ENCODE assay signal across 1 cellular context in the genomic region with DNA sequence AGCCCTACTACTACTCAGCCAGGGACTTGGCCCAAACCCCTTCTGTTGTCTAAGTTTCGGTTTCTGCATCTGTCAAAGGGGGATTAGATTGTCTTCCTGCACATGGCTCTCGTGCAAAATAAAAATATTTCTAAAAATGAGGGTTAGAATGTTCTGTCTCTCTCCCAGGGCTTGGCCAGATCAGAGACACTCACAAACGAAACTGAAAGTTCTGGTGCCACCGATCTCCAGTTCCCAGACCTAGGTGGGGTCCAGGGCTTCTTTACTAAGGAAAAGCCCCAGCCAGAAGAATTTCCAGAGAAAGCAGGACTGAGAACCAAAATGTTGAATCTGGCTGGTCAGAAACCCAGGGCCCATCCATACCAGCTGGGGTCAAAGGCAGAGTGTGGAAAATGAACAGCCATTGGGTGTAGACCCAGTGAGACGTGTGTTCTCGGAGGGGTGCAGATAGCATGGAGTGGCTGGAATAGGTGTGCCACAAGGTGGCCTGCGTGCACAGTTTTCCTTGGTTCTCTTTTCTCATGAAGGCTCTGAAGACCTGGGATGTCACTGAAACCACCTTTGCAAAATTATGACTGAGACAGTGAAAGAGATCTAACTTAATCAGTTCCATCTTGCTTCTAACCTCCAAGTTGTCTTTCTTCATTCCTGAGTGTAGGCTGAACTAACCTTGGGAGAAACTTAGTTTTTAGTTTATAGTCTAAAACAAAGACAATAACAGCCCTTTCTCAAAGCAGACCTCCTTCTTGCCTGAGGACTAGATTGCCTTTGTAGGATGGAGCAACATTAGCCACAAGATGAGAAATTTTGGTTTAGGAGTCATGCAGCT.
A peak's percentile ranks its signal among the peaks of the same experiment; 100 is the strongest.
TF ChIP-seq lines count a peak whose summit lies in the region.

No MANE protein-coding gene starts in this region.

TF ChIP-seq in HepG2, 621 proteins besides CTCF, POLR2A, EP300 and RAD21 (continued from another document and continues in another):
- TF ChIP-seq NCOA5 (CRISPR knock-in tag; IDR thresholded peaks at IDR 0.05), result no peak
- no peak for TF ChIP-seq ZBTB1 (CRISPR knock-in tag; IDR thresholded peaks at IDR 0.05; ENCODE audit: borderline replicate concordance)
- no peak for TF ChIP-seq ZNF274 (CRISPR knock-in tag; IDR thresholded peaks at IDR 0.05)
- TF ChIP-seq, protein P1, sequence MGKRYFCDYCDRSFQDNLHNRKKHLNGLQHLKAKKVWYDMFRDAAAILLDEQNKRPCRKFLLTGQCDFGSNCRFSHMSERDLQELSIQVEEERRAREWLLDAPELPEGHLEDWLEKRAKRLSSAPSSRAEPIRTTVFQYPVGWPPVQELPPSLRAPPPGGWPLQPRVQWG (CRISPR knock-in tag; IDR thresholded peaks at IDR 0.05; ENCODE audit: borderline replicate concordance, low read depth), result no peak
- TF ChIP-seq, protein P2, sequence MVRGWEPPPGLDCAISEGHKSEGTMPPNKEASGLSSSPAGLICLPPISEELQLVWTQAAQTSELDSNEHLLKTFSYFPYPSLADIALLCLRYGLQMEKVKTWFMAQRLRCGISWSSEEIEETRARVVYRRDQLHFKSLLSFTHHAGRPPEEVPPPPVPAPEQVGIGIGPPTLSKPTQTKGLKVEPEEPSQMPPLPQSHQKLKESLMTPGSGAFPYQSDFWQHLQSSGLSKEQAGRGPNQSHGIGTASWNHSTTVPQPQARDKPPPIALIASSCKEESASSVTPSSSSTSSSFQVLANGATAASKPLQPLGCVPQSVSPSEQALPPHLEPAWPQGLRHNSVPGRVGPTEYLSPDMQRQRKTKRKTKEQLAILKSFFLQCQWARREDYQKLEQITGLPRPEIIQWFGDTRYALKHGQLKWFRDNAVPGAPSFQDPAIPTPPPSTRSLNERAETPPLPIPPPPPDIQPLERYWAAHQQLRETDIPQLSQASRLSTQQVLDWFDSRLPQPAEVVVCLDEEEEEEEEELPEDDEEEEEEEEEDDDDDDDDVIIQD (CRISPR knock-in tag; IDR thresholded peaks at IDR 0.05; ENCODE audit: low read depth), result 0 out of 2 replicates have a peak, but pooled peaks have one; percentile 14
- no peak for TF ChIP-seq ZNF264 (CRISPR knock-in tag; IDR thresholded peaks at IDR 0.05)
- TF ChIP-seq, protein P3, sequence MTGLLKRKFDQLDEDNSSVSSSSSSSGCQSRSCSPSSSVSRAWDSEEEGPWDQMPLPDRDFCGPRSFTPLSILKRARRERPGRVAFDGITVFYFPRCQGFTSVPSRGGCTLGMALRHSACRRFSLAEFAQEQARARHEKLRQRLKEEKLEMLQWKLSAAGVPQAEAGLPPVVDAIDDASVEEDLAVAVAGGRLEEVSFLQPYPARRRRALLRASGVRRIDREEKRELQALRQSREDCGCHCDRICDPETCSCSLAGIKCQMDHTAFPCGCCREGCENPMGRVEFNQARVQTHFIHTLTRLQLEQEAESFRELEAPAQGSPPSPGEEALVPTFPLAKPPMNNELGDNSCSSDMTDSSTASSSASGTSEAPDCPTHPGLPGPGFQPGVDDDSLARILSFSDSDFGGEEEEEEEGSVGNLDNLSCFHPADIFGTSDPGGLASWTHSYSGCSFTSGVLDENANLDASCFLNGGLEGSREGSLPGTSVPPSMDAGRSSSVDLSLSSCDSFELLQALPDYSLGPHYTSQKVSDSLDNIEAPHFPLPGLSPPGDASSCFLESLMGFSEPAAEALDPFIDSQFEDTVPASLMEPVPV (CRISPR knock-in tag; IDR thresholded peaks at IDR 0.05), result 0 out of 2 replicates have a peak, but pooled peaks have one; percentile 9
- no peak for TF ChIP-seq KDM4B (CRISPR knock-in tag; IDR thresholded peaks at IDR 0.05)
- TF ChIP-seq NR2C2 (CRISPR knock-in tag; IDR thresholded peaks at IDR 0.05; ENCODE audit: borderline replicate concordance), result peak; percentile 40; the same call in 1 of the 2 replicates
- TF ChIP-seq PHF5A (CRISPR knock-in tag; IDR thresholded peaks at IDR 0.05; ENCODE audit: low read depth, unreplicated experiment), result peak; percentile 77
- no peak for TF ChIP-seq ZNF570 (CRISPR knock-in tag; IDR thresholded peaks at IDR 0.05; ENCODE audit: borderline replicate concordance)
- TF ChIP-seq RXRB (CRISPR knock-in tag; IDR thresholded peaks at IDR 0.05; ENCODE audit: borderline replicate concordance), result peak; percentile 28; the same call in 1 of the 2 replicates
- TF ChIP-seq KAT7 (CRISPR knock-in tag; IDR thresholded peaks at IDR 0.05; ENCODE audit: borderline replicate concordance), result peak; percentile 22; the same call in 1 of the 2 replicates
- peak; percentile 42; the same call in 1 of the 2 replicates for TF ChIP-seq ZSCAN31 (CRISPR knock-in tag; IDR thresholded peaks at IDR 0.05; ENCODE audit: low read depth)
- no peak for TF ChIP-seq PHB2 (IDR thresholded peaks at IDR 0.05; ENCODE audit: partially characterized antibody)
- 0 out of 2 replicates have a peak, but pooled peaks have one; percentile 19 for TF ChIP-seq ZNF772 (CRISPR knock-in tag; IDR thresholded peaks at IDR 0.05)
- TF ChIP-seq TARDBP (CRISPR knock-in tag; IDR thresholded peaks at IDR 0.05), result no peak
- TF ChIP-seq HDAC2 (CRISPR knock-in tag; IDR thresholded peaks at IDR 0.05), result peak; percentile 51; the same call in 1 of the 2 replicates
- 0 out of 2 replicates have a peak, but pooled peaks have one; percentile 17 for TF ChIP-seq ARID2 (CRISPR knock-in tag; IDR thresholded peaks at IDR 0.05; ENCODE audit: borderline replicate concordance)
- TF ChIP-seq KDM3A (CRISPR knock-in tag; IDR thresholded peaks at IDR 0.05; ENCODE audit: low read depth), result no peak
- TF ChIP-seq, protein P4, sequence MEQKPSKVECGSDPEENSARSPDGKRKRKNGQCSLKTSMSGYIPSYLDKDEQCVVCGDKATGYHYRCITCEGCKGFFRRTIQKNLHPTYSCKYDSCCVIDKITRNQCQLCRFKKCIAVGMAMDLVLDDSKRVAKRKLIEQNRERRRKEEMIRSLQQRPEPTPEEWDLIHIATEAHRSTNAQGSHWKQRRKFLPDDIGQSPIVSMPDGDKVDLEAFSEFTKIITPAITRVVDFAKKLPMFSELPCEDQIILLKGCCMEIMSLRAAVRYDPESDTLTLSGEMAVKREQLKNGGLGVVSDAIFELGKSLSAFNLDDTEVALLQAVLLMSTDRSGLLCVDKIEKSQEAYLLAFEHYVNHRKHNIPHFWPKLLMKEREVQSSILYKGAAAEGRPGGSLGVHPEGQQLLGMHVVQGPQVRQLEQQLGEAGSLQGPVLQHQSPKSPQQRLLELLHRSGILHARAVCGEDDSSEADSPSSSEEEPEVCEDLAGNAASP (CRISPR knock-in tag; IDR thresholded peaks at IDR 0.05; ENCODE audit: borderline replicate concordance), result peak; percentile 26; the same call in 1 of the 2 replicates
- no peak for TF ChIP-seq GABPA (IDR thresholded peaks at IDR 0.05; ENCODE audit: low read depth, low read length)
- no peak; the same call in 1 of the 2 replicates for TF ChIP-seq GABPA (CRISPR knock-in tag; IDR thresholded peaks at IDR 0.05; ENCODE audit: low read depth)
- TF ChIP-seq ZNF781 (CRISPR knock-in tag; IDR thresholded peaks at IDR 0.05; ENCODE audit: borderline replicate concordance, not compliant biosample characterization), result no peak
- TF ChIP-seq BCL6 (CRISPR knock-in tag; IDR thresholded peaks at IDR 0.05), result 0 out of 2 replicates have a peak, but pooled peaks have one; percentile 25
- peak; percentile 64 for TF ChIP-seq ERF (CRISPR knock-in tag; IDR thresholded peaks at IDR 0.05)
- TF ChIP-seq CEBPG (CRISPR knock-in tag; IDR thresholded peaks at IDR 0.05), result peak; percentile 27; the same call in 1 of the 2 replicates
- no peak for TF ChIP-seq CBX1 (IDR thresholded peaks at IDR 0.05; ENCODE audit: low read depth)
- TF ChIP-seq ZNF644 (CRISPR knock-in tag; IDR thresholded peaks at IDR 0.05; ENCODE audit: low read depth), result peak; percentile 66
- no peak for TF ChIP-seq ZNF563 (CRISPR knock-in tag; IDR thresholded peaks at IDR 0.05)
- TF ChIP-seq ZNF350 (CRISPR knock-in tag; IDR thresholded peaks at IDR 0.05; ENCODE audit: borderline replicate concordance, low read depth), result no peak
- no peak for TF ChIP-seq ZNF432 (CRISPR knock-in tag; IDR thresholded peaks at IDR 0.05; ENCODE audit: borderline replicate concordance)
- peak; percentile 55; the same call in 1 of the 2 replicates for TF ChIP-seq CBX5 (CRISPR knock-in tag; IDR thresholded peaks at IDR 0.05; ENCODE audit: borderline replicate concordance)
- 0 out of 2 replicates have a peak, but pooled peaks have one; percentile 43 for TF ChIP-seq SIX1 (CRISPR knock-in tag; IDR thresholded peaks at IDR 0.05; ENCODE audit: borderline replicate concordance)
- TF ChIP-seq ZSCAN25 (CRISPR knock-in tag; IDR thresholded peaks at IDR 0.05), result no peak
- TF ChIP-seq ZNF335 (CRISPR knock-in tag; IDR thresholded peaks at IDR 0.05), result no peak
- no peak for TF ChIP-seq ZFP62 (CRISPR knock-in tag; IDR thresholded peaks at IDR 0.05)
- TF ChIP-seq ZNF333 (CRISPR knock-in tag; IDR thresholded peaks at IDR 0.05; ENCODE audit: borderline replicate concordance), result no peak
- 0 out of 2 replicates have a peak, but pooled peaks have one; percentile 27 for TF ChIP-seq NFYB (CRISPR knock-in tag; IDR thresholded peaks at IDR 0.05)
- TF ChIP-seq, protein P5, sequence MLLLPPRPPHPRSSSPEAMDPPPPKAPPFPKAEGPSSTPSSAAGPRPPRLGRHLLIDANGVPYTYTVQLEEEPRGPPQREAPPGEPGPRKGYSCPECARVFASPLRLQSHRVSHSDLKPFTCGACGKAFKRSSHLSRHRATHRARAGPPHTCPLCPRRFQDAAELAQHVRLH (CRISPR knock-in tag; IDR thresholded peaks at IDR 0.05; ENCODE audit: borderline replicate concordance, low read depth), result peak; percentile 74; the same call in 1 of the 2 replicates
- TF ChIP-seq ZNF251 (CRISPR knock-in tag; IDR thresholded peaks at IDR 0.05), result no peak
- no peak for TF ChIP-seq SATB2 (CRISPR knock-in tag; IDR thresholded peaks at IDR 0.05)
- TF ChIP-seq MYC (CRISPR knock-in tag; IDR thresholded peaks at IDR 0.05; ENCODE audit: borderline replicate concordance), result peak; percentile 54; the same call in 1 of the 2 replicates
- no peak for TF ChIP-seq CHCHD3 (CRISPR knock-in tag; IDR thresholded peaks at IDR 0.05)
- TF ChIP-seq PHF21A (CRISPR knock-in tag; IDR thresholded peaks at IDR 0.05), result no peak
- no peak for TF ChIP-seq SOX13 (IDR thresholded peaks at IDR 0.05)
- TF ChIP-seq SOX13 (CRISPR knock-in tag; conservative IDR thresholded peaks at IDR 0.05 in 1 of 2, IDR thresholded peaks at IDR 0.05 in 1 of 2), result peak in 1 of 2 experiments; percentile 50; a peak in 1 of 4 replicates
- TF ChIP-seq, protein P6, sequence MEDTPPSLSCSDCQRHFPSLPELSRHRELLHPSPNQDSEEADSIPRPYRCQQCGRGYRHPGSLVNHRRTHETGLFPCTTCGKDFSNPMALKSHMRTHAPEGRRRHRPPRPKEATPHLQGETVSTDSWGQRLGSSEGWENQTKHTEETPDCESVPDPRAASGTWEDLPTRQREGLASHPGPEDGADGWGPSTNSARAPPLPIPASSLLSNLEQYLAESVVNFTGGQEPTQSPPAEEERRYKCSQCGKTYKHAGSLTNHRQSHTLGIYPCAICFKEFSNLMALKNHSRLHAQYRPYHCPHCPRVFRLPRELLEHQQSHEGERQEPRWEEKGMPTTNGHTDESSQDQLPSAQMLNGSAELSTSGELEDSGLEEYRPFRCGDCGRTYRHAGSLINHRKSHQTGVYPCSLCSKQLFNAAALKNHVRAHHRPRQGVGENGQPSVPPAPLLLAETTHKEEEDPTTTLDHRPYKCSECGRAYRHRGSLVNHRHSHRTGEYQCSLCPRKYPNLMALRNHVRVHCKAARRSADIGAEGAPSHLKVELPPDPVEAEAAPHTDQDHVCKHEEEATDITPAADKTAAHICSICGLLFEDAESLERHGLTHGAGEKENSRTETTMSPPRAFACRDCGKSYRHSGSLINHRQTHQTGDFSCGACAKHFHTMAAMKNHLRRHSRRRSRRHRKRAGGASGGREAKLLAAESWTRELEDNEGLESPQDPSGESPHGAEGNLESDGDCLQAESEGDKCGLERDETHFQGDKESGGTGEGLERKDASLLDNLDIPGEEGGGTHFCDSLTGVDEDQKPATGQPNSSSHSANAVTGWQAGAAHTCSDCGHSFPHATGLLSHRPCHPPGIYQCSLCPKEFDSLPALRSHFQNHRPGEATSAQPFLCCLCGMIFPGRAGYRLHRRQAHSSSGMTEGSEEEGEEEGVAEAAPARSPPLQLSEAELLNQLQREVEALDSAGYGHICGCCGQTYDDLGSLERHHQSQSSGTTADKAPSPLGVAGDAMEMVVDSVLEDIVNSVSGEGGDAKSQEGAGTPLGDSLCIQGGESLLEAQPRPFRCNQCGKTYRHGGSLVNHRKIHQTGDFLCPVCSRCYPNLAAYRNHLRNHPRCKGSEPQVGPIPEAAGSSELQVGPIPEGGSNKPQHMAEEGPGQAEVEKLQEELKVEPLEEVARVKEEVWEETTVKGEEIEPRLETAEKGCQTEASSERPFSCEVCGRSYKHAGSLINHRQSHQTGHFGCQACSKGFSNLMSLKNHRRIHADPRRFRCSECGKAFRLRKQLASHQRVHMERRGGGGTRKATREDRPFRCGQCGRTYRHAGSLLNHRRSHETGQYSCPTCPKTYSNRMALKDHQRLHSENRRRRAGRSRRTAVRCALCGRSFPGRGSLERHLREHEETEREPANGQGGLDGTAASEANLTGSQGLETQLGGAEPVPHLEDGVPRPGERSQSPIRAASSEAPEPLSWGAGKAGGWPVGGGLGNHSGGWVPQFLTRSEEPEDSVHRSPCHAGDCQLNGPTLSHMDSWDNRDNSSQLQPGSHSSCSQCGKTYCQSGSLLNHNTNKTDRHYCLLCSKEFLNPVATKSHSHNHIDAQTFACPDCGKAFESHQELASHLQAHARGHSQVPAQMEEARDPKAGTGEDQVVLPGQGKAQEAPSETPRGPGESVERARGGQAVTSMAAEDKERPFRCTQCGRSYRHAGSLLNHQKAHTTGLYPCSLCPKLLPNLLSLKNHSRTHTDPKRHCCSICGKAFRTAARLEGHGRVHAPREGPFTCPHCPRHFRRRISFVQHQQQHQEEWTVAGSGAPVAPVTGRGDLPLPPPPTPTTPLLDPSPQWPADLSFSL (CRISPR knock-in tag; IDR thresholded peaks at IDR 0.05), result no peak
- peak; percentile 25; the same call in 1 of the 2 replicates for TF ChIP-seq FOSL2 (CRISPR knock-in tag; IDR thresholded peaks at IDR 0.05)
- peak; percentile 68 for TF ChIP-seq POLR2AphosphoS5 (IDR thresholded peaks at IDR 0.05; ENCODE audit: low read depth, low read length)
- no peak for TF ChIP-seq MEIS1 (CRISPR knock-in tag; IDR thresholded peaks at IDR 0.05; ENCODE audit: borderline replicate concordance)
- TF ChIP-seq, protein P7, sequence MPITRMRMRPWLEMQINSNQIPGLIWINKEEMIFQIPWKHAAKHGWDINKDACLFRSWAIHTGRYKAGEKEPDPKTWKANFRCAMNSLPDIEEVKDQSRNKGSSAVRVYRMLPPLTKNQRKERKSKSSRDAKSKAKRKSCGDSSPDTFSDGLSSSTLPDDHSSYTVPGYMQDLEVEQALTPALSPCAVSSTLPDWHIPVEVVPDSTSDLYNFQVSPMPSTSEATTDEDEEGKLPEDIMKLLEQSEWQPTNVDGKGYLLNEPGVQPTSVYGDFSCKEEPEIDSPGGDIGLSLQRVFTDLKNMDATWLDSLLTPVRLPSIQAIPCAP (CRISPR knock-in tag; IDR thresholded peaks at IDR 0.05; ENCODE audit: low read depth), result peak; percentile 87; the same call in 1 of the 2 replicates
- TF ChIP-seq ASH2L (IDR thresholded peaks at IDR 0.05; ENCODE audit: insufficient read length, low read depth, low read length), result peak; percentile 62
- TF ChIP-seq, protein P8, sequence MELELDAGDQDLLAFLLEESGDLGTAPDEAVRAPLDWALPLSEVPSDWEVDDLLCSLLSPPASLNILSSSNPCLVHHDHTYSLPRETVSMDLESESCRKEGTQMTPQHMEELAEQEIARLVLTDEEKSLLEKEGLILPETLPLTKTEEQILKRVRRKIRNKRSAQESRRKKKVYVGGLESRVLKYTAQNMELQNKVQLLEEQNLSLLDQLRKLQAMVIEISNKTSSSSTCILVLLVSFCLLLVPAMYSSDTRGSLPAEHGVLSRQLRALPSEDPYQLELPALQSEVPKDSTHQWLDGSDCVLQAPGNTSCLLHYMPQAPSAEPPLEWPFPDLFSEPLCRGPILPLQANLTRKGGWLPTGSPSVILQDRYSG (CRISPR knock-in tag; IDR thresholded peaks at IDR 0.05), result no peak
- TF ChIP-seq MIXL1 (CRISPR knock-in tag; IDR thresholded peaks at IDR 0.05), result peak; percentile 69; the same call in 1 of the 2 replicates
